In the genomic region with DNA sequence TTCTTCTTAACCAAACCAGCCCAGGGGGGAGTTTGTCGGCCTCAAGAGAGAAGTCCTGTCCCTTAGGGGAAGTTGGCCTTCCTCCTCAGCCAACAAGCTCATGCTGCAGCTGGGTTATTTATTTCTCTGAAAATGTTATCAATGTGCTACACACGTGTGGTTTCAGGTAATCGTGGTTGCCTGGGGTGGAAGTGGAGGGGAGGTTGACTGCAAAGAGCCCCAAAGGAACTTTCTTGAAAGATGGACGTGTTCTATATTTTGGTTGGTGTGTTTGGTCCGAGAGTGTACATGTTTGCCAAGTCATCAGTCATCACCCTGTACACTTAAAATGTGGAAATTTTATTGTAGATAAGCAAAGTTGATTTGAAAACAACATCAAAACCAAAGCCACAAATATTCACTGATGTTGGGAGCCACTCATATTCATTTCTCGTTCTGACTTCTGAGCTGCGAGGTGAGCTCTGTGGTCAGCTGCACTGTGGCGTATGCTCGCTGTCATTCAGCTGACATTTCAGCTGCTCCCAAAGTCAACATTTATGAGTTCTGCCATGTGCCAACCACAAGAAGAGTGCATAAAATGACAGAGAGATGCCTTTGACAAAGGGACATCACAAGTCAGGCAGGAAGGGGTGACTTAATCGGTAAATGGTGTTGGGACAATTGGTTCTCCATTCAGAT, we compare ENCODE assay signal across 9 cellular contexts. TPM values are rescaled to one million over a fixed set of nuclear protein-coding genes. Genes with fewer than 3 reads are reported as not detected.
DNase-seq lines count a peak whose midpoint lies in the region; ATAC-seq lines count a peak whose summit lies in the region.
"Had no signal": no experiment of that assay in that cellular context is flagged by ENCODE, and none has a peak within 500 bp of the region (broad histone marks: within the 10 kb centered on the region; RNA-seq: fewer than 3 reads in every experiment).

No MANE protein-coding gene starts in this region.

- no CpG with 5 or more reads among the region's 10 CpGs for WGBS in neuronal stem cell (ENCODE audit: extremely low coverage in 2 of 2, insufficient read length in 2 of 2, insufficient replicate concordance in 1 of 2), 2 donors

- peak overlapping the region; percentile 4 for H3K9ac ChIP-seq in mucosa of stomach (ENCODE audit: low read length)
- no peak overlapping the region for H3K9ac ChIP-seq in neuronal stem cell (ENCODE audit: low read depth, low read length, poor library complexity)

- peaks cover 16% of the 10 kb centered on the region for H3K36me3 Mint-ChIP-seq in activated CD4-positive, alpha-beta T cell treated with anti-CD3 and anti-CD28 coated beads, Interleukin-2, amount 10 ng/mL, durations not matched to agents 7 days and 5 days (ENCODE audit: low read depth)

- no peak overlapping the region for H3K4me2 ChIP-seq in neuronal stem cell (ENCODE audit: insufficient read depth, low read length, poor library complexity, severe bottlenecking)

- peak overlapping the region; percentile 97 for H3K27ac Mint-ChIP-seq in activated CD4-positive, alpha-beta T cell treated with anti-CD3 and anti-CD28 coated beads, Interleukin-2, amount 10 ng/mL, durations not matched to agents 7 days and 5 days

- no peak overlapping the region for H2BK12ac ChIP-seq in neuronal stem cell (ENCODE audit: low read length)

- no peak overlapping the region for H3K23ac ChIP-seq in neuronal stem cell (ENCODE audit: low read depth, low read length, poor library complexity)

- H3K9me3 ChIP-seq in mucosa of stomach (ENCODE audit: control insufficient read depth, low read length) (no peaks in the 10 kb centered on the region), neuronal stem cell (replicated peaks in 1 of 2; ENCODE audit: control insufficient read depth in 2 of 2, insufficient read depth in 1 of 2, low read depth in 1 of 2, low read length in 2 of 2) (no peaks in the 10 kb centered on the region)

- H3K9me3 Mint-ChIP-seq in activated CD4-positive, alpha-beta T cell treated with anti-CD3 and anti-CD28 coated beads, Interleukin-2, amount 10 ng/mL, durations not matched to agents 7 days and 5 days = peaks cover 14% of the 10 kb centered on the region

- H3K27me3 ChIP-seq in mucosa of stomach (ENCODE audit: control insufficient read depth, insufficient read depth, low read length) (peaks cover 10% of the 10 kb centered on the region), neuronal stem cell (ENCODE audit: control insufficient read depth in 3 of 3, insufficient read depth in 3 of 3, low read depth in 1 of 3, low read length in 3 of 3) (peaks cover 0 to 15% (median 0%) of the 10 kb centered on the region in 3 experiments)

- no peak overlapping the region for H3K27ac ChIP-seq in neuronal stem cell (replicated peaks; ENCODE audit: low read length)

- no peak overlapping the region for H3K4ac ChIP-seq in neuronal stem cell (ENCODE audit: low read length)

- H3K14ac ChIP-seq in neuronal stem cell (ENCODE audit: low read length) = no peak overlapping the region

- H3K4me3 Mint-ChIP-seq in activated CD4-positive, alpha-beta T cell treated with anti-CD3 and anti-CD28 coated beads, Interleukin-2, amount 10 ng/mL, durations not matched to agents 7 days and 5 days = peak overlapping the region; percentile 35

- DNase-seq in COLO668 (lab: John Stamatoyannopoulos, UW; ENCODE audit: unreplicated experiment) (peak; percentile 59), HPDE6-E6E7 (ENCODE audit: extremely low spot score) (no peak), neuronal stem cell (ENCODE audit: low spot score) (no peak), medulla oblongata (ENCODE audit: extremely low spot score) (no peak)
- DNase-seq in activated CD4-positive, alpha-beta T cell treated with anti-CD3 and anti-CD28 coated beads, Interleukin-2, amount 10 ng/mL, durations not matched to agents 7 days and 5 days = peak; percentile 83

- ATAC-seq in GM19372 (IDR thresholded peaks at IDR 0.05; ENCODE audit: low read depth, unreplicated experiment) (peak; percentile 82), HG03378 (IDR thresholded peaks at IDR 0.05; ENCODE audit: unreplicated experiment) (peak; percentile 84)

- CTCF ChIA-PET in activated CD4-positive, alpha-beta T cell treated with anti-CD3 and anti-CD28 coated beads, Interleukin-2, amount 10 ng/mL, durations not matched to agents 7 days and 5 days (lab: Charles Lee) = interaction anchor here (0.6 to 5.2 kb wide), 10 partner anchors 9 to 134 kb away, joined by 3 to 48 read pairs (median 4); a partner anchor contains a TSS

- H2AFZ ChIP-seq in neuronal stem cell (ENCODE audit: low read length) = no peak overlapping the region

- no peak overlapping the region for H2AK5ac ChIP-seq in neuronal stem cell (ENCODE audit: low read depth, low read length)

- H3K4me1 Mint-ChIP-seq in activated CD4-positive, alpha-beta T cell treated with anti-CD3 and anti-CD28 coated beads, Interleukin-2, amount 10 ng/mL, durations not matched to agents 7 days and 5 days = peaks cover 68% of the 10 kb centered on the region

- H3K36me3 ChIP-seq in mucosa of stomach (ENCODE audit: control insufficient read depth, insufficient read depth, low read length) (no peaks in the 10 kb centered on the region), neuronal stem cell (replicated peaks in 1 of 2; ENCODE audit: control insufficient read depth in 2 of 2, insufficient read depth in 2 of 2, low read length in 2 of 2) (no peaks in the 10 kb centered on the region)

- H3K4me3 ChIP-seq in mucosa of stomach (ENCODE audit: low read length) (no peak overlapping the region), neuronal stem cell (ENCODE audit: low read length in 2 of 2) (no peak overlapping the region)

- no peak overlapping the region for H2BK15ac ChIP-seq in neuronal stem cell (ENCODE audit: low read length)

- H3K18ac ChIP-seq in neuronal stem cell (ENCODE audit: low read length) = no peak overlapping the region

- no peak overlapping the region for H4K91ac ChIP-seq in neuronal stem cell (ENCODE audit: low read depth, low read length, poor library complexity)

- H3K4me1 ChIP-seq in mucosa of stomach (ENCODE audit: control insufficient read depth, insufficient read depth, low read length) = peaks cover 16% of the 10 kb centered on the region
- H3K4me1 ChIP-seq in neuronal stem cell (ENCODE audit: control insufficient read depth in 2 of 2, insufficient read depth in 1 of 2, low read depth in 1 of 2, low read length in 2 of 2) = peaks cover 4 to 6% of the 10 kb centered on the region in 2 donors

- POLR2A ChIA-PET in activated CD4-positive, alpha-beta T cell treated with anti-CD3 and anti-CD28 coated beads, Interleukin-2, amount 10 ng/mL, durations not matched to agents 7 days and 5 days (lab: Charles Lee) = interaction anchor here (1.0 to 1.4 kb wide), 2 partner anchors 8 to 9 kb away, joined by 3 to 6 read pairs; no protein-coding TSS in a partner anchor

- H2BK5ac ChIP-seq in neuronal stem cell (ENCODE audit: low read length) = no peak overlapping the region

- peaks cover 5% of the 10 kb centered on the region for H3K27me3 Mint-ChIP-seq in activated CD4-positive, alpha-beta T cell treated with anti-CD3 and anti-CD28 coated beads, Interleukin-2, amount 10 ng/mL, durations not matched to agents 7 days and 5 days

- H3K79me1 ChIP-seq in neuronal stem cell (ENCODE audit: low read depth, low read length) = peaks cover 1% of the 10 kb centered on the region

- no peak overlapping the region for H4K8ac ChIP-seq in neuronal stem cell (ENCODE audit: low read depth, low read length)

- no peak overlapping the region for H2BK120ac ChIP-seq in neuronal stem cell (ENCODE audit: low read depth, low read length)

RNA-seq across cellular contexts. Expression of a gene that starts 26.5 kb away (rescaled TPM):
- total RNA-seq in activated CD4-positive, alpha-beta T cell treated with anti-CD3 and anti-CD28 coated beads, Interleukin-2, amount 10 ng/mL, durations not matched to agents 7 days and 5 days = 1 to 10 TPM; 2.2 to 2.9 TPM
- polyA plus RNA-seq in neuronal stem cell (2013, experiment 1 of 2) = 127 TPM
- polyA plus RNA-seq in neuronal stem cell (2013, experiment 2 of 2) = 124 TPM

RNA-seq across cellular contexts. Expression of a gene that starts 59.5 kb away (rescaled TPM):
- 1 to 10 TPM; 5.9 to 6.6 TPM for total RNA-seq in activated CD4-positive, alpha-beta T cell treated with anti-CD3 and anti-CD28 coated beads, Interleukin-2, amount 10 ng/mL, durations not matched to agents 7 days and 5 days
- polyA plus RNA-seq in neuronal stem cell (2013, experiment 1 of 2) = 1.7 TPM
- polyA plus RNA-seq in neuronal stem cell (2013, experiment 2 of 2) = 1.7 TPM
- total RNA-seq: pulmonary artery endothelial cell had no signal

Comparison
In these comparisons a context has a peak if more than half of its experiments do, and no peak if none do; other contexts are left out.
1. DNase-seq: peak in COLO668 (single experiment) and activated CD4-positive, alpha-beta T cell treated with anti-CD3 and anti-CD28 coated beads, Interleukin-2, amount 10 ng/mL, durations not matched to agents 7 days and 5 days (single experiment); none in HPDE6-E6E7 (single experiment), neuronal stem cell (single experiment) and medulla oblongata (single experiment).